In genomic region chr17:75549246-75550138, GRCh38 we compare ENCODE assay signal across 10 cellular contexts. TPM values are rescaled to one million over a fixed set of nuclear protein-coding genes. Genes with fewer than 3 reads are reported as not detected.
DNase-seq lines count a peak whose midpoint lies in the region; ATAC-seq and TF ChIP-seq lines count a peak whose summit lies in the region.
"Had no signal": no experiment of that assay in that cellular context is flagged by ENCODE, and none has a peak within 500 bp of the region (broad histone marks: within the 10 kb centered on the region; RNA-seq: fewer than 3 reads in every experiment).

No MANE protein-coding gene starts in this region.

- H3K4me3 ChIP-seq in Peyer's patch: peak overlapping the region in 1 of 4 donors; percentile 24
- H3K4me3 ChIP-seq: GM12878 had no signal

- TF ChIP-seq POLR2A in Peyer's patch (IDR thresholded peaks at IDR 0.05): peak; percentile 69 to 82

- H3K4me3 Mint-ChIP-seq in immature natural killer cell (peak overlapping the region in 1 of 5 donors; percentile 20), type B pancreatic cell (peak overlapping the region; percentile 62)
- no peak overlapping the region for H3K4me3 Mint-ChIP-seq in stimulated activated naive CD8-positive, alpha-beta T cell treated with anti-CD3 and anti-CD28 coated beads, Interleukin-15, amount 100 ng/mL, for 72 hours
- no peak overlapping the region for H3K4me3 Mint-ChIP-seq in stimulated activated effector memory CD8-positive, alpha-beta T cell treated with anti-CD3 and anti-CD28 coated beads, Interleukin-12 subunit alpha, Interleukin-12 subunit beta, amount 100 ng/mL, for 72 hours
- H3K4me3 Mint-ChIP-seq: dendritic cell treated with granulocyte-macrophage colony-stimulating factor and Interleukin-4, amounts not matched to agents 40 ng/mL and 50 ng/mL, for 4 days had no signal

- H3K9me3 ChIP-seq in Peyer's patch: no peaks in the 10 kb centered on the region

- in situ Hi-C loops in KBM-7 (cut with MboI; ENCODE audit: low pct_unique_long_range_greater_than_20kb, low sequenced_read_pairs): no loop called here

- no peaks in the 10 kb centered on the region for H3K27me3 ChIP-seq in Peyer's patch

- peaks cover 29 to 55% of the 10 kb centered on the region in 2 donors for H3K4me1 Mint-ChIP-seq in immature natural killer cell
- H3K4me1 Mint-ChIP-seq in type B pancreatic cell (ENCODE audit: unreplicated experiment): peaks cover 18% of the 10 kb centered on the region
- no peaks in the 10 kb centered on the region for H3K4me1 Mint-ChIP-seq in stimulated activated naive CD8-positive, alpha-beta T cell treated with anti-CD3 and anti-CD28 coated beads, Interleukin-15, amount 100 ng/mL, for 72 hours
- H3K4me1 Mint-ChIP-seq in stimulated activated effector memory CD8-positive, alpha-beta T cell treated with anti-CD3 and anti-CD28 coated beads, Interleukin-12 subunit alpha, Interleukin-12 subunit beta, amount 100 ng/mL, for 72 hours: peaks cover 6% of the 10 kb centered on the region

- H3K4me1 ChIP-seq in Peyer's patch: peaks cover 0 to 7% (median 0%) of the 10 kb centered on the region in 4 donors

- H3K27me3 Mint-ChIP-seq in immature natural killer cell (ENCODE audit: low read depth in 3 of 3) (peaks cover 0 to 2% (median 0%) of the 10 kb centered on the region in 3 donors), type B pancreatic cell (no peaks in the 10 kb centered on the region)
- no peaks in the 10 kb centered on the region for H3K27me3 Mint-ChIP-seq in stimulated activated naive CD8-positive, alpha-beta T cell treated with anti-CD3 and anti-CD28 coated beads, Interleukin-15, amount 100 ng/mL, for 72 hours

- H3K27ac ChIP-seq in Peyer's patch: peak overlapping the region in 3 of 4 donors; percentile 82 to 97 (median 92)

- H3K36me3 Mint-ChIP-seq in immature natural killer cell (peaks cover 0 to 18% (median 3%) of the 10 kb centered on the region in 3 donors), type B pancreatic cell (no peaks in the 10 kb centered on the region)
- peaks cover 4% of the 10 kb centered on the region for H3K36me3 Mint-ChIP-seq in stimulated activated effector memory CD8-positive, alpha-beta T cell treated with anti-CD3 and anti-CD28 coated beads, Interleukin-12 subunit alpha, Interleukin-12 subunit beta, amount 100 ng/mL, for 72 hours

- DNase-seq in NCI-H1092 treated with DMSO at 0.1 percent for 48 hours (lab: John Stamatoyannopoulos, UW) (peak; percentile 26), Peyer's patch (peak in 2 of 3 donors; percentile 83 to 89), immature natural killer cell (no peak), type B pancreatic cell (ENCODE audit: extremely low spot score, unreplicated experiment) (peak; percentile 78), KBM-7 (no peak)
- no peak for DNase-seq in stimulated activated naive CD8-positive, alpha-beta T cell treated with anti-CD3 and anti-CD28 coated beads, Interleukin-15, amount 100 ng/mL, for 72 hours
- no peak for DNase-seq in stimulated activated effector memory CD8-positive, alpha-beta T cell treated with anti-CD3 and anti-CD28 coated beads, Interleukin-12 subunit alpha, Interleukin-12 subunit beta, amount 100 ng/mL, for 72 hours (ENCODE audit: low spot score in 2 of 2)
- DNase-seq: activated CD8-positive, alpha-beta memory T cell treated with anti-CD3 and anti-CD28 coated beads, Interleukin-2, amount 50 U/mL, for 4 hours had no signal

- ATAC-seq in stimulated activated naive CD8-positive, alpha-beta T cell treated with anti-CD3 and anti-CD28 coated beads, Interleukin-15, amount 100 ng/mL, for 72 hours: no peak
- ATAC-seq in stimulated activated effector memory CD8-positive, alpha-beta T cell treated with anti-CD3 and anti-CD28 coated beads, Interleukin-12 subunit alpha, Interleukin-12 subunit beta, amount 100 ng/mL, for 72 hours: no peak

- no peaks in the 10 kb centered on the region for H3K9me3 Mint-ChIP-seq in immature natural killer cell
- no peaks in the 10 kb centered on the region for H3K9me3 Mint-ChIP-seq in type B pancreatic cell
- no peaks in the 10 kb centered on the region for H3K9me3 Mint-ChIP-seq in stimulated activated naive CD8-positive, alpha-beta T cell treated with anti-CD3 and anti-CD28 coated beads, Interleukin-15, amount 100 ng/mL, for 72 hours
- H3K9me3 Mint-ChIP-seq in stimulated activated effector memory CD8-positive, alpha-beta T cell treated with anti-CD3 and anti-CD28 coated beads, Interleukin-12 subunit alpha, Interleukin-12 subunit beta, amount 100 ng/mL, for 72 hours: no peaks in the 10 kb centered on the region
- H3K9me3 Mint-ChIP-seq: dendritic cell treated with granulocyte-macrophage colony-stimulating factor and Interleukin-4, amounts not matched to agents 40 ng/mL and 50 ng/mL, for 4 days had no signal

- H3K27ac Mint-ChIP-seq in immature natural killer cell (peak overlapping the region in 5 of 6 donors; percentile 40 to 86 (median 71)), type B pancreatic cell (peak overlapping the region; percentile 94)
- H3K27ac Mint-ChIP-seq in stimulated activated naive CD8-positive, alpha-beta T cell treated with anti-CD3 and anti-CD28 coated beads, Interleukin-15, amount 100 ng/mL, for 72 hours: no peak overlapping the region
- no peak overlapping the region for H3K27ac Mint-ChIP-seq in stimulated activated effector memory CD8-positive, alpha-beta T cell treated with anti-CD3 and anti-CD28 coated beads, Interleukin-12 subunit alpha, Interleukin-12 subunit beta, amount 100 ng/mL, for 72 hours
- H3K27ac Mint-ChIP-seq: dendritic cell treated with granulocyte-macrophage colony-stimulating factor and Interleukin-4, amounts not matched to agents 40 ng/mL and 50 ng/mL, for 4 days had no signal

- peaks cover 0 to 28% (median 0%) of the 10 kb centered on the region in 3 donors for H3K36me3 ChIP-seq in Peyer's patch

- peak in 1 of 6 experiments; percentile 17 for TF ChIP-seq CTCF in Peyer's patch (IDR thresholded peaks at IDR 0.05)
- TF ChIP-seq CTCF in type B pancreatic cell (conservative IDR thresholded peaks at IDR 0.05): no peak

RNA-seq across cellular contexts. Expression of gene LLGL2, which starts 24.0 kb away (rescaled TPM):
- 100 to 1,000 TPM; 221 to 563 (median 300) TPM for total RNA-seq in Peyer's patch
- 100 to 1,000 TPM in 1 of 3 donors, 10 to 100 TPM in 2; 81.2 to 137 (median 84.4) TPM for polyA plus RNA-seq in immature natural killer cell
- 90.6 and 226 TPM in 2 replicates for total RNA-seq in type B pancreatic cell (ENCODE audit: low replicate concordance)

RNA-seq across cellular contexts. Expression of gene TSEN54, which starts 33.2 kb away (rescaled TPM):
- total RNA-seq in Peyer's patch: 10 to 100 TPM; 47.9 to 89.5 (median 80.0) TPM
- polyA plus RNA-seq in immature natural killer cell: 100 to 1,000 TPM; 205 to 238 (median 209) TPM
- total RNA-seq in type B pancreatic cell (ENCODE audit: low replicate concordance): 28.4 and 41.0 TPM in 2 replicates

RNA-seq across cellular contexts. Expression of gene CASKIN2, which starts 34.2 kb away (rescaled TPM):
- total RNA-seq in Peyer's patch: 10 to 100 TPM; 12.4 to 24.0 (median 17.3) TPM
- not detected for polyA plus RNA-seq in immature natural killer cell
- total RNA-seq in type B pancreatic cell (ENCODE audit: low replicate concordance): 29.5 and 31.2 TPM in 2 replicates

RNA-seq across cellular contexts. Expression of gene MYO15B, which starts 38.1 kb away (rescaled TPM):
- total RNA-seq in Peyer's patch: 1,000 to 10,000 TPM in 3 of 4 donors, 100 to 1,000 TPM in 1; 552 to 2,671 (median 1,951) TPM
- 1 to 10 TPM in 2 of 3 donors, under 1 TPM in 1; 0.76 to 3.0 (median 2.6) TPM for polyA plus RNA-seq in immature natural killer cell
- total RNA-seq in type B pancreatic cell (ENCODE audit: low replicate concordance): 48.2 and 49.0 TPM in 2 replicates

Comparison
In these comparisons a context has a peak if more than half of its experiments do, and no peak if none do; other contexts are left out.
1. DNase-seq: peak in NCI-H1092 treated with DMSO at 0.1 percent for 48 hours (single experiment), Peyer's patch (2 of 3) and type B pancreatic cell (single experiment); none in immature natural killer cell (0 of 3), stimulated activated naive CD8-positive, alpha-beta T cell treated with anti-CD3 and anti-CD28 coated beads, Interleukin-15, amount 100 ng/mL, for 72 hours (0 of 2), stimulated activated effector memory CD8-positive, alpha-beta T cell treated with anti-CD3 and anti-CD28 coated beads, Interleukin-12 subunit alpha, Interleukin-12 subunit beta, amount 100 ng/mL, for 72 hours (0 of 2) and KBM-7 (single experiment).
2. H3K27ac Mint-ChIP-seq: peak in immature natural killer cell (5 of 6) and type B pancreatic cell (single experiment); none in stimulated activated naive CD8-positive, alpha-beta T cell treated with anti-CD3 and anti-CD28 coated beads, Interleukin-15, amount 100 ng/mL, for 72 hours (0 of 2) and stimulated activated effector memory CD8-positive, alpha-beta T cell treated with anti-CD3 and anti-CD28 coated beads, Interleukin-12 subunit alpha, Interleukin-12 subunit beta, amount 100 ng/mL, for 72 hours (single experiment).